Comparison of ENCODE assay signal across 25 cellular contexts in the genomic region with DNA sequence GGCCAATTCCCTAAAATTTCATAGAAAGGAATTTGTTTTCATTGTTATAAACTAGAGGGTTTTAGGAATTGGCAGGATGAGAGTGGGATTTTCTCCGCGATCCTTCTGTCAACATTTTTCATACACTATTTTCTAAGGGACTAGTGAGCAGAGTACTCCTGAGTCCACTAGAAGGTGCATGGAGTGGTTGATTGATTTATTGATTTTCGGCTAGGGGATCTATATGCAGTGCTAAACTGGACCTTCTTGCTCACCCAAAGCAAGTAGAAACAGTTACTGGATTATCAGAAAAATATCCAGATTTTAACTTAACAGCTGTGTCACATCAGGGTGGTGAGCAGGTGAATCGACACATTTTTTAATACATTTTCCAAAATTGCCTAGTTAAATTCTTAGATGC.
"Had no signal": no experiment of that assay in that cellular context is flagged by ENCODE, and none has a peak within 500 bp of the region (broad histone marks: within the 10 kb centered on the region; RNA-seq: fewer than 3 reads in every experiment).

No MANE protein-coding gene starts in this region.

- DNase-seq: cortex of kidney; effector memory CD8-positive, alpha-beta T cell; erythroblast; esophagus squamous epithelium; foreskin melanocyte; glutamatergic neuron; heart right ventricle; hippocampal formation; left cardiac atrium; left lung; mesenchymal stem cell; midbrain; naive thymus-derived CD4-positive, alpha-beta T cell; nucleus accumbens; ovary; posterior cingulate gyrus; stimulated activated CD4-positive, alpha-beta T cell treated with anti-CD3 and anti-CD28 coated beads, Interleukin-4, amount 100 ng/mL, for 4 hours; stimulated activated naive CD8-positive, alpha-beta T cell treated with anti-CD3 and anti-CD28 coated beads, Interleukin-15, Interleukin-2, amounts not matched to agents 100 U/mL and 50 U/mL, for 24 hours; substantia nigra; upper lobe of left lung had no signal

- H3K4me3 Mint-ChIP-seq: effector memory CD8-positive, alpha-beta T cell; naive thymus-derived CD4-positive, alpha-beta T cell; nephron; stimulated activated memory B cell treated with anti-CD40 and anti-IgM and Interleukin-4, amounts not matched to agents 10 μg/mL and 1 μg/mL and 100 μg/mL, for 72 hours had no signal

- H3K4me1 ChIP-seq: esophagus squamous epithelium, left lung, tibial nerve, upper lobe of left lung had no signal

- H3K9me3 ChIP-seq: esophagus squamous epithelium, heart right ventricle, left lung, ovary, thoracic aorta, tibial nerve, upper lobe of left lung had no signal

- H3K4me1 Mint-ChIP-seq: naive thymus-derived CD4-positive, alpha-beta T cell; stimulated activated memory B cell treated with anti-CD40 and anti-IgM and Interleukin-4, amounts not matched to agents 10 μg/mL and 1 μg/mL and 100 μg/mL, for 72 hours had no signal

- H3K27me3 ChIP-seq: esophagus squamous epithelium, heart right ventricle, left lung, ovary, tibial nerve, upper lobe of left lung had no signal

- H3K27me3 Mint-ChIP-seq: effector memory CD8-positive, alpha-beta T cell; naive thymus-derived CD4-positive, alpha-beta T cell; stimulated activated memory B cell treated with anti-CD40 and anti-IgM and Interleukin-4, amounts not matched to agents 10 μg/mL and 1 μg/mL and 100 μg/mL, for 72 hours had no signal

- H3K27ac Mint-ChIP-seq: effector memory CD8-positive, alpha-beta T cell; naive thymus-derived CD4-positive, alpha-beta T cell; nephron; stimulated activated memory B cell treated with anti-CD40 and anti-IgM and Interleukin-4, amounts not matched to agents 10 μg/mL and 1 μg/mL and 100 μg/mL, for 72 hours had no signal

- H3K9me3 Mint-ChIP-seq: nephron; stimulated activated memory B cell treated with anti-CD40 and anti-IgM and Interleukin-4, amounts not matched to agents 10 μg/mL and 1 μg/mL and 100 μg/mL, for 72 hours had no signal

- H3K36me3 Mint-ChIP-seq: naive thymus-derived CD4-positive, alpha-beta T cell; stimulated activated memory B cell treated with anti-CD40 and anti-IgM and Interleukin-4, amounts not matched to agents 10 μg/mL and 1 μg/mL and 100 μg/mL, for 72 hours had no signal

- H3K27ac ChIP-seq: esophagus squamous epithelium, left lung, ovary, thoracic aorta, tibial nerve, upper lobe of left lung had no signal

- H3K36me3 ChIP-seq: esophagus squamous epithelium, heart right ventricle, left lung, ovary, thoracic aorta, tibial nerve, upper lobe of left lung had no signal

- H3K4me3 ChIP-seq: esophagus squamous epithelium, heart right ventricle, left lung, ovary, thoracic aorta, tibial nerve, upper lobe of left lung had no signal

- ATAC-seq: effector memory CD8-positive, alpha-beta T cell; left lung; naive thymus-derived CD4-positive, alpha-beta T cell; sciatic nerve; stimulated activated memory B cell treated with anti-CD40 and anti-IgM and Interleukin-4, amounts not matched to agents 10 μg/mL and 1 μg/mL and 100 μg/mL, for 72 hours; stimulated activated naive CD8-positive, alpha-beta T cell treated with anti-CD3 and anti-CD28 coated beads, Interleukin-15, Interleukin-2, amounts not matched to agents 100 U/mL and 50 U/mL, for 24 hours had no signal
